In genomic region chr6:150705392-150705791, GRCh38 we compare ENCODE assay signal across 22 cellular contexts.
"Had no signal": no experiment of that assay in that cellular context is flagged by ENCODE, and none has a peak within 500 bp of the region (broad histone marks: within the 10 kb centered on the region; RNA-seq: fewer than 3 reads in every experiment).

No MANE protein-coding gene starts in this region.

- H3K27ac Mint-ChIP-seq: activated CD4-positive, alpha-beta T cell treated with anti-CD3 and anti-CD28 coated beads, Interleukin-2, amount 10 ng/mL, durations not matched to agents 7 days and 5 days; activated naive CD4-positive, alpha-beta T cell treated with anti-CD3 and anti-CD28 coated beads, Interleukin-2, amount 10 ng/mL, durations not matched to agents 7 days and 5 days; natural killer cell had no signal

- H3K4me3 ChIP-seq: coronary artery, heart left ventricle, tibial nerve, vagina had no signal

- DNase-seq: activated CD4-positive, alpha-beta T cell treated with anti-CD3 and anti-CD28 coated beads, Interleukin-2, amount 10 ng/mL, durations not matched to agents 7 days and 5 days; activated CD8-positive, alpha-beta memory T cell treated with anti-CD3 and anti-CD28 coated beads, Interleukin-2, amount 50 U/mL, for 4 hours; activated naive CD4-positive, alpha-beta T cell treated with anti-CD3 and anti-CD28 coated beads, Interleukin-2, amount 10 ng/mL, durations not matched to agents 7 days and 5 days; activated T-cell treated with anti-CD3 and anti-CD28 coated beads, Interleukin-2, amount 50 U/mL, for 4 hours; aorta; foreskin melanocyte; heart left ventricle; mesendoderm; natural killer cell; occipital lobe; posterior cingulate gyrus; stimulated activated CD4-positive, alpha-beta T cell treated with anti-CD3 and anti-CD28 coated beads, Interleukin-12 subunit alpha, Interleukin-12 subunit beta, amount 100 ng/mL, for 4 hours; stimulated activated CD4-positive, alpha-beta T cell treated with anti-CD3 and anti-CD28 coated beads, Interleukin-1b, Interleukin-23, amount 100 ng/mL, for 48 hours; stimulated activated naive CD8-positive, alpha-beta T cell treated with anti-CD3 and anti-CD28 coated beads, Interleukin-15, Interleukin-2, amounts not matched to agents 100 U/mL and 50 U/mL, for 24 hours; substantia nigra; T-helper 1 cell; T-helper 9 cell had no signal

- H3K4me1 Mint-ChIP-seq: activated CD4-positive, alpha-beta T cell treated with anti-CD3 and anti-CD28 coated beads, Interleukin-2, amount 10 ng/mL, durations not matched to agents 7 days and 5 days; activated naive CD4-positive, alpha-beta T cell treated with anti-CD3 and anti-CD28 coated beads, Interleukin-2, amount 10 ng/mL, durations not matched to agents 7 days and 5 days; central memory CD8-positive, alpha-beta T cell; natural killer cell had no signal

- ATAC-seq: activated CD4-positive, CD25-positive, alpha-beta regulatory T cell treated with anti-CD3 and anti-CD28 coated beads, Interleukin-2, amount 50 U/mL, for 24 hours; activated T-cell treated with anti-CD3 and anti-CD28 coated beads, Interleukin-2, amount 50 U/mL, for 4 hours; natural killer cell; stimulated activated naive CD8-positive, alpha-beta T cell treated with anti-CD3 and anti-CD28 coated beads, Interleukin-15, Interleukin-2, amounts not matched to agents 100 U/mL and 50 U/mL, for 24 hours had no signal

- H3K36me3 Mint-ChIP-seq: activated naive CD4-positive, alpha-beta T cell treated with anti-CD3 and anti-CD28 coated beads, Interleukin-2, amount 10 ng/mL, durations not matched to agents 7 days and 5 days; natural killer cell had no signal

- H3K9me3 ChIP-seq: heart left ventricle, tibial nerve, vagina had no signal

- H3K4me3 Mint-ChIP-seq: activated CD4-positive, alpha-beta T cell treated with anti-CD3 and anti-CD28 coated beads, Interleukin-2, amount 10 ng/mL, durations not matched to agents 7 days and 5 days; activated naive CD4-positive, alpha-beta T cell treated with anti-CD3 and anti-CD28 coated beads, Interleukin-2, amount 10 ng/mL, durations not matched to agents 7 days and 5 days; activated T-cell treated with anti-CD3 and anti-CD28 coated beads, Interleukin-2, amount 50 U/mL, for 4 hours; central memory CD8-positive, alpha-beta T cell; natural killer cell had no signal

- H3K27me3 Mint-ChIP-seq: central memory CD8-positive, alpha-beta T cell had no signal

- H3K27ac ChIP-seq: coronary artery, heart left ventricle, tibial nerve, vagina had no signal

- H3K9me3 Mint-ChIP-seq: activated CD4-positive, alpha-beta T cell treated with anti-CD3 and anti-CD28 coated beads, Interleukin-2, amount 10 ng/mL, durations not matched to agents 7 days and 5 days; activated naive CD4-positive, alpha-beta T cell treated with anti-CD3 and anti-CD28 coated beads, Interleukin-2, amount 10 ng/mL, durations not matched to agents 7 days and 5 days; activated T-cell treated with anti-CD3 and anti-CD28 coated beads, Interleukin-2, amount 50 U/mL, for 4 hours; central memory CD8-positive, alpha-beta T cell; natural killer cell had no signal

- H3K4me1 ChIP-seq: tibial nerve, vagina had no signal

- H3K36me3 ChIP-seq: heart left ventricle, tibial nerve, vagina had no signal

- H3K27me3 ChIP-seq: heart left ventricle, tibial nerve, vagina had no signal
